19 cellular contexts compared by ENCODE assay signal in genomic region chr20:3473324-3473723, GRCh38. TPM values are rescaled to one million over a fixed set of nuclear protein-coding genes. Genes with fewer than 3 reads are reported as not detected.
DNase-seq lines count a peak whose midpoint lies in the region; ATAC-seq, FAIRE-seq and TF ChIP-seq lines count a peak whose summit lies in the region.
"Had no signal": no experiment of that assay in that cellular context is flagged by ENCODE, and none has a peak within 500 bp of the region (broad histone marks: within the 10 kb centered on the region; RNA-seq: fewer than 3 reads in every experiment).

No MANE protein-coding gene starts in this region.

- no peak overlapping the region for H2AFZ ChIP-seq in HCT116 (ENCODE audit: low read depth, low read length, poor library complexity, severe bottlenecking)

- H3K4me1 Mint-ChIP-seq in endothelial cell (ENCODE audit: unreplicated experiment): peaks cover 15% of the 10 kb centered on the region
- H3K4me1 Mint-ChIP-seq in nephron progenitor cell: peaks cover 27% of the 10 kb centered on the region

- no peak for TF ChIP-seq POLR2A in A549 (IDR thresholded peaks at IDR 0.05; ENCODE audit: low read length)
- no peak for TF ChIP-seq POLR2A in HCT116 (IDR thresholded peaks at IDR 0.05; ENCODE audit: borderline replicate concordance, extremely low read depth, insufficient read depth, insufficient read length)

- CTCF ChIA-PET in A549 (lab: Yijun Ruan, JAX): interaction anchor here (0.9 to 1.3 kb wide), 4 partner anchors 21 to 139 kb away, joined by 3 to 6 read pairs (median 4); no protein-coding TSS in a partner anchor
- CTCF ChIA-PET in HCT116 (lab: Charles Lee): no interaction called here

- TF ChIP-seq EP300 in A549 (IDR thresholded peaks at IDR 0.05): no peak

- no peaks in the 10 kb centered on the region for H3K9me3 ChIP-seq in A549
- no peaks in the 10 kb centered on the region for H3K9me3 ChIP-seq in HCT116 (ENCODE audit: control insufficient read depth in 1 of 2, insufficient read depth in 1 of 2, low read depth in 1 of 2, low read length in 2 of 2)
- H3K9me3 ChIP-seq: upper lobe of right lung had no signal

- H3K9me2 ChIP-seq in HCT116 (ENCODE audit: insufficient read depth): no peaks in the 10 kb centered on the region

- H3K4me3 ChIP-seq in A549 (no peak overlapping the region), HCT116 (replicated peaks in 1 of 2; ENCODE audit: low read depth in 1 of 2, low read length in 2 of 2) (no peak overlapping the region)
- H3K4me3 ChIP-seq: upper lobe of right lung had no signal

- no peak for TF ChIP-seq CTCF in A549 (IDR thresholded peaks at IDR 0.05)
- no peak for TF ChIP-seq CTCF in HCT116 (IDR thresholded peaks at IDR 0.05 in 2 of 3, conservative IDR thresholded peaks at IDR 0.05 in 1 of 3; ENCODE audit: borderline replicate concordance in 1 of 3, insufficient read depth in 1 of 3, low read depth in 2 of 3, low read length in 2 of 3)
- no peak for TF ChIP-seq CTCF in endothelial cell (IDR thresholded peaks at IDR 0.05; ENCODE audit: unreplicated experiment)
- TF ChIP-seq CTCF in nephron progenitor cell (IDR thresholded peaks at IDR 0.05): no peak

- intact Hi-C loops in HCT116 (cut with micrococcal nuclease): no loop called here

- H3K36me3 Mint-ChIP-seq in endothelial cell (ENCODE audit: low read depth, unreplicated experiment) (no peaks in the 10 kb centered on the region), nephron progenitor cell (ENCODE audit: low read depth) (peaks cover 18% of the 10 kb centered on the region)

- H3K27ac Mint-ChIP-seq in endothelial cell (ENCODE audit: unreplicated experiment): no peak overlapping the region
- no peak overlapping the region for H3K27ac Mint-ChIP-seq in nephron progenitor cell
- H3K27ac Mint-ChIP-seq: endodermal cell; stimulated activated naive CD8-positive, alpha-beta T cell treated with anti-CD3 and anti-CD28 coated beads, Interleukin-15, Interleukin-2, amounts not matched to agents 100 ng/mL and 50 ng/mL, for 24 hours; T-helper 1 cell treated with Interleukin-12 subunit alpha and Interleukin-12 subunit beta and Interleukin-4 antibody, amounts not matched to agents 30 μg/mL and 1 μg/mL, for 36 hours had no signal

- no peak for ATAC-seq in A549
- no peak for ATAC-seq in HCT116
- no peak for ATAC-seq in HG02840 (IDR thresholded peaks at IDR 0.05; ENCODE audit: low FRiP score, unreplicated experiment)
- ATAC-seq in GM21526 (IDR thresholded peaks at IDR 0.05; ENCODE audit: low FRiP score, unreplicated experiment): no peak
- ATAC-seq: right cardiac atrium, upper lobe of right lung had no signal

- no peak for DNase-seq in A549 (ENCODE audit: low read depth in 1 of 2, low spot score in 1 of 2)
- DNase-seq in HCT116 (ENCODE audit: low read depth, low spot score): no peak
- DNase-seq in endothelial cell (ENCODE audit: low spot score): no peak
- DNase-seq in nephron progenitor cell: no peak
- DNase-seq in NCI-H1105 (lab: John Stamatoyannopoulos, UW): no peak
- no peak for DNase-seq in amygdala (lab: John Stamatoyannopoulos, UW)
- DNase-seq: activated B cell treated with CpG ODN at 0.5 μM for 24 hours; activated effector memory CD4-positive, alpha-beta T cell treated with anti-CD3 and anti-CD28 coated beads, Interleukin-2, amount 50 U/mL, for 16 hours; anterior cingulate cortex; endodermal cell; KBM-7; kidney; right cardiac atrium; Right ventricle myocardium superior; upper lobe of right lung had no signal

- H3K27ac ChIP-seq in A549 (no peak overlapping the region), HCT116 (ENCODE audit: low read depth, low read length) (no peak overlapping the region)
- H3K27ac ChIP-seq: upper lobe of right lung had no signal

- WGBS in A549 (ENCODE audit: missing lambda C conversion rate): 93% methylated on average over 6 of the region's 6 CpGs

- no peaks in the 10 kb centered on the region for H3K36me3 ChIP-seq in HCT116 (ENCODE audit: control insufficient read depth in 1 of 2, insufficient read depth in 2 of 2, low read length in 2 of 2)
- H3K36me3 ChIP-seq: upper lobe of right lung had no signal

- H3K4me2 ChIP-seq in A549 (peak overlapping the region; percentile 98), HCT116 (ENCODE audit: low read length) (peak overlapping the region; percentile 90; the same call in 1 of the 2 replicates)

- H3K9me3 Mint-ChIP-seq in endothelial cell (ENCODE audit: unreplicated experiment): no peaks in the 10 kb centered on the region
- H3K9me3 Mint-ChIP-seq in nephron progenitor cell: peaks cover 3% of the 10 kb centered on the region
- H3K9me3 Mint-ChIP-seq: activated B cell treated with CpG ODN at 0.5 μM for 24 hours; endodermal cell; stimulated activated naive CD8-positive, alpha-beta T cell treated with anti-CD3 and anti-CD28 coated beads, Interleukin-15, Interleukin-2, amounts not matched to agents 100 ng/mL and 50 ng/mL, for 24 hours; T-helper 1 cell treated with Interleukin-12 subunit alpha and Interleukin-12 subunit beta and Interleukin-4 antibody, amounts not matched to agents 30 μg/mL and 1 μg/mL, for 36 hours had no signal

- RAD21 ChIA-PET in HCT116 (lab: Charles Lee; ENCODE audit: low non-redundant PET in 1 of 2, low total read pairs in 2 of 2, uncharacterized antibody in 2 of 2, unreplicated experiment in 2 of 2): no interaction called here

- TF ChIP-seq RAD21 in A549 (conservative IDR thresholded peaks at IDR 0.05 in 1 of 2, IDR thresholded peaks at IDR 0.05 in 1 of 2) (no peak), HCT116 (IDR thresholded peaks at IDR 0.05; ENCODE audit: low read depth) (no peak)

- H3K4me1 ChIP-seq in A549 (peaks cover 29% of the 10 kb centered on the region), HCT116 (ENCODE audit: control insufficient read depth in 1 of 2, insufficient read depth in 2 of 2, low read length in 2 of 2) (peaks cover 11 to 21% of the 10 kb centered on the region in 2 experiments)

- no peak overlapping the region for H3K9ac ChIP-seq in HCT116 (ENCODE audit: low read length)

- BruUV-seq in HCT116 (replicated peaks; lab: Mats Ljungman, UMichigan): no TSS peak

- peaks cover 18% of the 10 kb centered on the region for H3K27me3 Mint-ChIP-seq in endothelial cell (ENCODE audit: unreplicated experiment)
- peaks cover 11% of the 10 kb centered on the region for H3K27me3 Mint-ChIP-seq in nephron progenitor cell (ENCODE audit: low read depth, poor library complexity)
- H3K27me3 Mint-ChIP-seq: activated B cell treated with CpG ODN at 0.5 μM for 24 hours; stimulated activated naive CD8-positive, alpha-beta T cell treated with anti-CD3 and anti-CD28 coated beads, Interleukin-15, Interleukin-2, amounts not matched to agents 100 ng/mL and 50 ng/mL, for 24 hours had no signal

- no peaks in the 10 kb centered on the region for H4K20me1 ChIP-seq in HCT116 (ENCODE audit: insufficient read depth)

- POLR2A ChIA-PET in A549 (lab: Yijun Ruan, JAX): no interaction called here
- POLR2A ChIA-PET in HCT116 (lab: Charles Lee): no interaction called here

- H3K4me3 Mint-ChIP-seq in endothelial cell (ENCODE audit: unreplicated experiment) (peak overlapping the region; percentile 28), nephron progenitor cell (peak overlapping the region; percentile 21)

- FAIRE-seq in A549 (lab: Jason Lieb, UNC): no peak
- FAIRE-seq: kidney had no signal

- no peaks in the 10 kb centered on the region for H3K27me3 ChIP-seq in HCT116 (ENCODE audit: insufficient read depth, low read length)
- H3K27me3 ChIP-seq: upper lobe of right lung had no signal

- H3K79me2 ChIP-seq in HCT116 (ENCODE audit: insufficient read depth, low read length): peaks cover 47% of the 10 kb centered on the region

TF ChIP-seq in A549, 52 proteins besides CTCF, POLR2A, EP300 and RAD21 (continues in another document):
- TF ChIP-seq USF2 (IDR thresholded peaks at IDR 0.05): no peak
- TF ChIP-seq RFX5 (IDR thresholded peaks at IDR 0.05): no peak
- TF ChIP-seq PHF8 (IDR thresholded peaks at IDR 0.05; ENCODE audit: borderline replicate concordance, low read depth): no peak
- TF ChIP-seq CBX8 (IDR thresholded peaks at IDR 0.05): no peak
- TF ChIP-seq EHMT2 (IDR thresholded peaks at IDR 0.05; ENCODE audit: low read depth): no peak

TF ChIP-seq in HCT116, 20 proteins besides CTCF, POLR2A, EP300 and RAD21 (continues in another document):
- TF ChIP-seq EZH2phosphoT487 (IDR thresholded peaks at IDR 0.05; ENCODE audit: borderline replicate concordance): no peak
- no peak for TF ChIP-seq CBX3 (IDR thresholded peaks at IDR 0.05; ENCODE audit: low read depth)
- no peak for TF ChIP-seq YY1 (IDR thresholded peaks at IDR 0.05; ENCODE audit: extremely low read depth, insufficient replicate concordance, low read depth, low read length)
- TF ChIP-seq ZFX (IDR thresholded peaks at IDR 0.05): no peak
- no peak for TF ChIP-seq ZBTB33 (IDR thresholded peaks at IDR 0.05; ENCODE audit: extremely low read depth, insufficient replicate concordance, low read length)

RNA-seq across cellular contexts. Expression of gene ATRN, which starts 2.5 kb away (rescaled TPM):
- polyA plus RNA-seq in A549 (2011; rRNA removed) (58.7 and 67.1 TPM in 2 replicates), A549 (2017; fragmentation: RNase III; extraction: RNeasy Plus Mini Kit Qiagen cat#74134 plus additional on column Dnase treatment) (20.4 to 22.6 TPM (median 21.3 TPM) in 3 replicates)
- polyA plus RNA-seq in A549 (2012; cell fraction: cytosol; rRNA removed): 13.9 and 18.3 TPM in 2 replicates
- polyA plus RNA-seq in A549 (2012; cell fraction: nucleus; rRNA removed): 25.0 and 28.6 TPM in 2 replicates
- 108 and 130 TPM in 2 replicates for polyA minus RNA-seq in A549 (2011; rRNA and poly(A)+ RNA removed)
- total RNA-seq in HCT116 (2021; ENCODE audit: unreplicated experiment) (24.4 TPM), endothelial cell (ENCODE audit: unreplicated experiment) (37.0 TPM)
- 17.5 and 17.9 TPM in 2 replicates for polyA plus RNA-seq in HCT116 (2012)
